Comparison of ENCODE assay signal across 9 cellular contexts in genomic region chr10:79139124-79139835, GRCh38.
DNase-seq lines count a peak whose midpoint lies in the region; ATAC-seq and TF ChIP-seq lines count a peak whose summit lies in the region.
"Had no signal": no experiment of that assay in that cellular context is flagged by ENCODE, and none has a peak within 500 bp of the region (broad histone marks: within the 10 kb centered on the region; RNA-seq: fewer than 3 reads in every experiment).

No MANE protein-coding gene starts in this region.

- H3K27ac Mint-ChIP-seq in HFFc6, result peak overlapping the region; percentile 99

- no peaks in the 10 kb centered on the region for H3K27me3 ChIP-seq in skeletal muscle satellite cell (ENCODE audit: control insufficient read depth, insufficient read depth, low read length)

- H3K36me3 Mint-ChIP-seq in HFFc6 (ENCODE audit: low read depth), result peaks cover 29% of the 10 kb centered on the region

- peaks cover 89% of the 10 kb centered on the region for H3K4me1 Mint-ChIP-seq in HFFc6 (ENCODE audit: low read depth)

- H3K9me3 Mint-ChIP-seq in HFFc6, result no peaks in the 10 kb centered on the region

- TF ChIP-seq CTCF in HFFc6 (IDR thresholded peaks at IDR 0.05) (no peak), GM20000 (IDR thresholded peaks at IDR 0.05; ENCODE audit: extremely low read depth, missing control alignments) (no peak)

- H3K4me2 ChIP-seq in skeletal muscle satellite cell (ENCODE audit: low read length), result peak overlapping the region; percentile 8

- peaks cover 57% of the 10 kb centered on the region for H3K36me3 ChIP-seq in skeletal muscle satellite cell (ENCODE audit: insufficient read depth, low read length)

- peak overlapping the region; percentile 79 for H3K4me3 Mint-ChIP-seq in HFFc6

- H3K9ac ChIP-seq in skeletal muscle satellite cell (ENCODE audit: low read depth, low read length), result peak overlapping the region; percentile 73

- H3K9me3 ChIP-seq in skeletal muscle satellite cell (replicated peaks; ENCODE audit: low read length), result no peaks in the 10 kb centered on the region
- H3K9me3 ChIP-seq: neutrophil had no signal

- no peak for ATAC-seq in HG02973 (IDR thresholded peaks at IDR 0.05; ENCODE audit: unreplicated experiment)

- DNase-seq in HFFc6 (peak; percentile 96), astrocyte of the hippocampus (ENCODE audit: low read depth, low spot score) (peak; percentile 92), islet precursor cell (peak; percentile 77), GF-D8 (lab: John Stamatoyannopoulos, UW) (no peak), DMS 273 (lab: John Stamatoyannopoulos, UW; ENCODE audit: unreplicated experiment) (no peak), GM20000 (ENCODE audit: low spot score) (no peak)

- peaks cover 10% of the 10 kb centered on the region; the same call in 1 of the 2 replicates for H3K27me3 Mint-ChIP-seq in HFFc6 (ENCODE audit: insufficient read depth)

- peaks cover 65% of the 10 kb centered on the region for H3K4me1 ChIP-seq in skeletal muscle satellite cell (ENCODE audit: control insufficient read depth, insufficient read depth, low read length)

- no peak overlapping the region for H3K4me3 ChIP-seq in skeletal muscle satellite cell (ENCODE audit: low read length)

Comparison
In these comparisons a context has a peak if more than half of its experiments do, and no peak if none do; other contexts are left out.
1. DNase-seq: peak in HFFc6 (single experiment), astrocyte of the hippocampus (single experiment) and islet precursor cell (single experiment); none in GF-D8 (single experiment), DMS 273 (single experiment) and GM20000 (single experiment).